1 cellular context compared by ENCODE assay signal in genomic region chr4:169369634-169370033, GRCh38.
A peak's percentile ranks its signal among the peaks of the same experiment; 100 is the strongest.
TF ChIP-seq lines count a peak whose summit lies in the region.

No MANE protein-coding gene starts in this region.

TF ChIP-seq in K562, 482 proteins besides CTCF, POLR2A, EP300 and RAD21 (continued from another document):
- TF ChIP-seq AFF4 (CRISPR knock-in tag; IDR thresholded peaks at IDR 0.05) (no peak), GTF2B (IDR thresholded peaks at IDR 0.05; ENCODE audit: extremely low read depth, insufficient read length) (no peak), ZNF3 (CRISPR knock-in tag; IDR thresholded peaks at IDR 0.05) (no peak), ZC3H11A (IDR thresholded peaks at IDR 0.05; ENCODE audit: low read depth, low read length) (no peak), RBFOX2 (IDR thresholded peaks at IDR 0.05; ENCODE audit: low read depth, low read length) (no peak), E2F4 (CRISPR knock-in tag; IDR thresholded peaks at IDR 0.05; ENCODE audit: low read depth) (no peak), HMG20A (CRISPR knock-in tag; conservative IDR thresholded peaks at IDR 0.05) (no peak), C11orf30 (IDR thresholded peaks at IDR 0.05; ENCODE audit: low read depth) (no peak), BRCA1 (IDR thresholded peaks at IDR 0.05) (no peak), BRCA1 (CRISPR knock-in tag; IDR thresholded peaks at IDR 0.05) (no peak), FOXK1 (CRISPR knock-in tag; IDR thresholded peaks at IDR 0.05; ENCODE audit: borderline replicate concordance) (no peak), SMC3 (conservative IDR thresholded peaks at IDR 0.05; ENCODE audit: insufficient read depth, low read depth, low read length) (peak; percentile 20; the same call in 1 of the 2 replicates), HDAC1 (IDR thresholded peaks at IDR 0.05) (no peak), KDM5B (IDR thresholded peaks at IDR 0.05; ENCODE audit: insufficient replicate concordance, low read depth, low read length) (no peak), STAT6 (CRISPR knock-in tag; IDR thresholded peaks at IDR 0.05) (no peak), ZNF764 (CRISPR knock-in tag; IDR thresholded peaks at IDR 0.05; ENCODE audit: low read depth) (no peak), RB1 (IDR thresholded peaks at IDR 0.05; ENCODE audit: low read depth) (no peak; the same call in 1 of the 2 replicates), YY1 (IDR thresholded peaks at IDR 0.05; ENCODE audit: borderline replicate concordance in 1 of 3, control insufficient read depth in 1 of 3, extremely low read depth in 1 of 3, insufficient read depth in 3 of 3, insufficient read length in 1 of 3, insufficient replicate concordance in 2 of 3, low read depth in 1 of 3, low read length in 2 of 3) (peak in 1 of 3 experiments; percentile 43), NFRKB (IDR thresholded peaks at IDR 0.05; ENCODE audit: low read depth) (no peak), NCOA1 (IDR thresholded peaks at IDR 0.05; ENCODE audit: low read depth) (no peak), NFXL1 (CRISPR knock-in tag; IDR thresholded peaks at IDR 0.05) (no peak), E2F6 (IDR thresholded peaks at IDR 0.05; ENCODE audit: borderline replicate concordance in 1 of 2, extremely low read depth in 1 of 2, insufficient read depth in 1 of 2, insufficient read length in 1 of 2, low read depth in 1 of 2, low read length in 1 of 2, poor library complexity in 1 of 2, severe bottlenecking in 1 of 2) (peak in 1 of 2 experiments; percentile 51)
TF ChIP-seq in K562: peak in this region for 3.
